Comparison of ENCODE assay signal across 28 cellular contexts in genomic region chr4:128657638-128658037, GRCh38.
DNase-seq lines count a peak whose midpoint lies in the region; ATAC-seq, FAIRE-seq and TF ChIP-seq lines count a peak whose summit lies in the region.
"Had no signal": no experiment of that assay in that cellular context is flagged by ENCODE, and none has a peak within 500 bp of the region (broad histone marks: within the 10 kb centered on the region; RNA-seq: fewer than 3 reads in every experiment).

No MANE protein-coding gene starts in this region.

- FAIRE-seq in GM19239 (lab: Jason Lieb, UNC) = peak; percentile 21
- FAIRE-seq: bronchial epithelial cell, D721Med, GM12878, H1, small intestine had no signal

- H3K4me3 Mint-ChIP-seq in WTC11 = no peak overlapping the region
- no peak overlapping the region for H3K4me3 Mint-ChIP-seq in nephron
- H3K4me3 Mint-ChIP-seq: activated CD4-positive, alpha-beta T cell treated with anti-CD3 and anti-CD28 coated beads for 36 hours; CD4-positive, alpha-beta T cell; T-helper 17 cell had no signal

- peaks cover 17 to 52% of the 10 kb centered on the region in 2 donors for H3K4me1 ChIP-seq in thoracic aorta (ENCODE audit: control insufficient read depth in 1 of 2, low read depth in 2 of 2)

- no peaks in the 10 kb centered on the region for H3K9me3 ChIP-seq in thoracic aorta

- no peaks in the 10 kb centered on the region for H3K27me3 Mint-ChIP-seq in WTC11 (ENCODE audit: low read depth)
- H3K27me3 Mint-ChIP-seq in nephron (ENCODE audit: low read depth) = no peaks in the 10 kb centered on the region
- H3K27me3 Mint-ChIP-seq: CD4-positive, alpha-beta T cell; T-helper 17 cell had no signal

- no peak for TF ChIP-seq CTCF in WTC11 (IDR thresholded peaks at IDR 0.05)
- no peak for TF ChIP-seq CTCF in nephron (IDR thresholded peaks at IDR 0.05; ENCODE audit: unreplicated experiment in 3 of 3)
- no peak for TF ChIP-seq CTCF in thoracic aorta (IDR thresholded peaks at IDR 0.05)

- peaks cover 13% of the 10 kb centered on the region for H3K9me3 Mint-ChIP-seq in WTC11
- peaks cover 12% of the 10 kb centered on the region for H3K9me3 Mint-ChIP-seq in nephron
- H3K9me3 Mint-ChIP-seq: CD4-positive, alpha-beta T cell; effector memory CD8-positive, alpha-beta T cell had no signal

- POLR2A ChIA-PET in WTC11 (lab: Charles Lee) = no interaction called here

- no peak overlapping the region for H3K4me3 ChIP-seq in thoracic aorta
- H3K4me3 ChIP-seq: adrenal gland, GM12878 had no signal

- no peaks in the 10 kb centered on the region for H3K36me3 ChIP-seq in thoracic aorta
- H3K36me3 ChIP-seq: adrenal gland had no signal

- peaks cover 32% of the 10 kb centered on the region for H3K4me1 Mint-ChIP-seq in WTC11
- peaks cover 32% of the 10 kb centered on the region for H3K4me1 Mint-ChIP-seq in nephron
- H3K4me1 Mint-ChIP-seq: activated CD4-positive, alpha-beta T cell treated with anti-CD3 and anti-CD28 coated beads for 36 hours had no signal

- ATAC-seq in WTC11 = no peak
- ATAC-seq in thoracic aorta (ENCODE audit: insufficient number of reproducible peaks, low FRiP score, low read depth) = no peak
- no peak for ATAC-seq in GM21825 (IDR thresholded peaks at IDR 0.05; ENCODE audit: unreplicated experiment)
- no peak for ATAC-seq in GM18861 (IDR thresholded peaks at IDR 0.05; ENCODE audit: unreplicated experiment)
- ATAC-seq: activated CD4-positive, alpha-beta T cell treated with anti-CD3 and anti-CD28 coated beads for 36 hours; effector memory CD8-positive, alpha-beta T cell; T-helper 17 cell had no signal

- CTCF ChIA-PET in WTC11 (lab: Charles Lee) = no interaction called here

- H3K27ac ChIP-seq in thoracic aorta = peak overlapping the region; percentile 50 to 90

- no peaks in the 10 kb centered on the region for H3K27me3 ChIP-seq in thoracic aorta (replicated peaks; ENCODE audit: insufficient read depth)
- H3K27me3 ChIP-seq: adrenal gland had no signal

- no peak for DNase-seq in GM19239 (ENCODE audit: insufficient read length, low spot score)
- DNase-seq in WTC11 (ENCODE audit: low spot score) = no peak
- no peak for DNase-seq in thoracic aorta (ENCODE audit: low spot score)
- DNase-seq in activated naive CD4-positive, alpha-beta T cell treated with anti-CD3 and anti-CD28 coated beads, Interleukin-2, amount 50 U/mL, for 16 hours = no peak
- no peak for DNase-seq in activated CD4-positive, alpha-beta T cell treated with anti-CD3 and anti-CD28 coated beads, Interleukin-2, amount 50 U/mL, for 1 hour
- DNase-seq: activated CD4-positive, alpha-beta T cell treated with anti-CD3 and anti-CD28 coated beads for 36 hours; activated T-cell treated with anti-CD3 and anti-CD28 coated beads, Interleukin-2, amount 50 U/mL, for 1 hour; adrenal gland; CD4-positive, alpha-beta T cell; cortex of kidney; effector memory CD8-positive, alpha-beta T cell; erythroblast; Karpas-422; mesendoderm; NCI-H1436 treated with DMSO at 0.1 percent for 48 hours; NCI-H446 treated with DMSO at 0.1 percent for 48 hours; NCI-H82; RPMI8226; small intestine; stimulated activated CD4-positive, alpha-beta T cell treated with anti-CD3 and anti-CD28 coated beads, Interleukin-2, amount 100 ng/mL, for 24 hours; T-helper 17 cell had no signal

- H3K27ac Mint-ChIP-seq in WTC11 (peak overlapping the region; percentile 48; the same call in 1 of the 2 replicates), nephron (peak overlapping the region in 2 of 3 experiments; percentile 34 to 41)
- H3K27ac Mint-ChIP-seq: activated CD4-positive, alpha-beta T cell treated with anti-CD3 and anti-CD28 coated beads for 36 hours; CD4-positive, alpha-beta T cell; T-helper 17 cell had no signal

- H3K36me3 Mint-ChIP-seq in WTC11 (peaks cover 13% of the 10 kb centered on the region), nephron (ENCODE audit: low read depth) (no peaks in the 10 kb centered on the region)

TF ChIP-seq in WTC11, 78 proteins besides CTCF, POLR2A, EP300 and RAD21:
- no peak for TF ChIP-seq MXD4 (CRISPR knock-in tag; IDR thresholded peaks at IDR 0.05; ENCODE audit: borderline replicate concordance)
- no peak for TF ChIP-seq RORB (CRISPR knock-in tag; IDR thresholded peaks at IDR 0.05)
- no peak for TF ChIP-seq E2F4 (CRISPR knock-in tag; IDR thresholded peaks at IDR 0.05; ENCODE audit: borderline replicate concordance, low read depth)
- no peak for TF ChIP-seq MYBL2 (CRISPR knock-in tag; IDR thresholded peaks at IDR 0.05)
- no peak for TF ChIP-seq TEAD1 (CRISPR knock-in tag; IDR thresholded peaks at IDR 0.05)
- no peak for TF ChIP-seq ZBTB43 (CRISPR knock-in tag; IDR thresholded peaks at IDR 0.05)
- no peak for TF ChIP-seq ESRRA (CRISPR knock-in tag; IDR thresholded peaks at IDR 0.05; ENCODE audit: borderline replicate concordance)
- no peak for TF ChIP-seq USF1 (CRISPR knock-in tag; IDR thresholded peaks at IDR 0.05)
- TF ChIP-seq ATF2 (CRISPR knock-in tag; IDR thresholded peaks at IDR 0.05; ENCODE audit: borderline replicate concordance, low read depth) = no peak
- no peak for TF ChIP-seq NFATC4 (CRISPR knock-in tag; IDR thresholded peaks at IDR 0.05)
- TF ChIP-seq EMX1 (CRISPR knock-in tag; IDR thresholded peaks at IDR 0.05) = no peak
- TF ChIP-seq TEAD4 (CRISPR knock-in tag; IDR thresholded peaks at IDR 0.05) = no peak
- TF ChIP-seq CREB1 (CRISPR knock-in tag; IDR thresholded peaks at IDR 0.05) = no peak
- TF ChIP-seq ATF3 (CRISPR knock-in tag; conservative IDR thresholded peaks at IDR 0.05) = no peak
- TF ChIP-seq SOX15 (CRISPR knock-in tag; IDR thresholded peaks at IDR 0.05) = no peak
- no peak for TF ChIP-seq CBFB (CRISPR knock-in tag; IDR thresholded peaks at IDR 0.05; ENCODE audit: low read depth)
- TF ChIP-seq AR (CRISPR knock-in tag; IDR thresholded peaks at IDR 0.05) = no peak
- no peak for TF ChIP-seq ZNF263 (CRISPR knock-in tag; IDR thresholded peaks at IDR 0.05; ENCODE audit: low read depth)
